ENCODE assay signal across 18 cellular contexts in the genomic region with DNA sequence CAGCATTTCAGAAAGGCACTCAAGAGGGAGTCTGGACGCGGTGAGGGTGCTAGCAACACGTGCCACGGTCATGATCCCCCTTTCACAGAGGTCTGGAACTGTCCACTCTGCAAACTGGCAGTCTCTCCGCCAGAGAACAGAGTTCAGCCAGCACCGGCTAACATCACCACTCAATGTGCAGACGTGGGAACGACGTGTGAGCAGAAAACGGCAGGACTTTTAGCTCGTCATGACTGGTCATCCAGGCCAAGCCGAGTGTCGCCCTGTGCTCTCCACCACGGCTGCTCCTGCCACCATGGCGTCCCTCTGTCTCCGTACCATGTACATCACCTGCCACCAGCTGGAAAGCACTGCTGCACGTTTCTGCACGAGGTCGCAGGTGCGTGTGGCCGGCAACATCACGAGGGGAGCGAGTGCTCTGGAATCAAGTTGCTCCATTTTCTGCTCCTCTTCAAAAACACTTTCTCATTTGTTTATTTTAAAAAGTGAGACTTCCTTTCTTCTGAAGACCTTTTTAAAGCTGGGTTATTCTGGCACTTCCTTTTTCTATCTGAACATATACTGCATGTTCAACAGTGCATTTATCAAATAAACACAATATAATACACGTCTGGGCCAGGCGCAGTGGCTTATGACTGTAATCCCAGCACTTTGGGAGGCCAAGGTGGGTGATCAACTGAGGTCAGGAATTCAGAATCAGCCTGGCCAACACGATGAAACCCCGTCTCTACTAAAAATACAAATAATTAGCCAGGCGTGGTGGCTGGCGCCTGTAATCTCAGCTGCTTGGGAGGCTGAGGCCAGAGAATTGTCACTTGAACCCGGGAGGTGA. TPM values are rescaled to one million over a fixed set of nuclear protein-coding genes. Genes with fewer than 3 reads are reported as not detected.
DNase-seq lines count a peak whose midpoint lies in the region; ATAC-seq and TF ChIP-seq lines count a peak whose summit lies in the region.
"Had no signal": no experiment of that assay in that cellular context is flagged by ENCODE, and none has a peak within 500 bp of the region (broad histone marks: within the 10 kb centered on the region; RNA-seq: fewer than 3 reads in every experiment).

No MANE protein-coding gene starts in this region.

- no peak overlapping the region for H3K4me3 ChIP-seq in CD8-positive, alpha-beta T cell (ENCODE audit: low read depth, low read length)
- H3K4me3 ChIP-seq in tibial nerve: no peak overlapping the region
- H3K4me3 ChIP-seq: PC-9, suprapubic skin had no signal

- no peak overlapping the region for H3K4me3 Mint-ChIP-seq in CD8-positive, alpha-beta T cell
- no peak overlapping the region for H3K4me3 Mint-ChIP-seq in activated CD8-positive, alpha-beta T cell treated with anti-CD3 and anti-CD28 coated beads for 36 hours
- peak overlapping the region; percentile 91 for H3K4me3 Mint-ChIP-seq in natural killer cell treated with Interleukin-12 subunit alpha and Interleukin-12 subunit beta and Interleukin-15 and Interleukin-18, amount 100 ng/mL, for 72 hours

- TF ChIP-seq CTCF in CD8-positive, alpha-beta T cell (IDR thresholded peaks at IDR 0.05): no peak
- no peak for TF ChIP-seq CTCF in GM20000 (IDR thresholded peaks at IDR 0.05; ENCODE audit: extremely low read depth, missing control alignments)
- no peak for TF ChIP-seq CTCF in activated CD8-positive, alpha-beta T cell treated with anti-CD3 and anti-CD28 coated beads for 36 hours (IDR thresholded peaks at IDR 0.05)
- no peak for TF ChIP-seq CTCF in tibial nerve (IDR thresholded peaks at IDR 0.05)

- no peaks in the 10 kb centered on the region for H3K27me3 Mint-ChIP-seq in CD8-positive, alpha-beta T cell (ENCODE audit: low read depth)
- no peaks in the 10 kb centered on the region for H3K27me3 Mint-ChIP-seq in activated CD8-positive, alpha-beta T cell treated with anti-CD3 and anti-CD28 coated beads for 36 hours
- no peaks in the 10 kb centered on the region for H3K27me3 Mint-ChIP-seq in natural killer cell treated with Interleukin-12 subunit alpha and Interleukin-12 subunit beta and Interleukin-15 and Interleukin-18, amount 100 ng/mL, for 72 hours

- H3K4me1 Mint-ChIP-seq in CD8-positive, alpha-beta T cell (ENCODE audit: low read depth): peaks cover 50% of the 10 kb centered on the region
- peaks cover 41% of the 10 kb centered on the region for H3K4me1 Mint-ChIP-seq in activated CD8-positive, alpha-beta T cell treated with anti-CD3 and anti-CD28 coated beads for 36 hours (ENCODE audit: low read depth)
- H3K4me1 Mint-ChIP-seq in natural killer cell treated with Interleukin-12 subunit alpha and Interleukin-12 subunit beta and Interleukin-15 and Interleukin-18, amount 100 ng/mL, for 72 hours (ENCODE audit: low read depth in 2 of 2): peaks cover 83 to 85% of the 10 kb centered on the region in 2 donors

- H3K9me3 Mint-ChIP-seq in CD8-positive, alpha-beta T cell: no peaks in the 10 kb centered on the region
- H3K9me3 Mint-ChIP-seq in activated CD8-positive, alpha-beta T cell treated with anti-CD3 and anti-CD28 coated beads for 36 hours: no peaks in the 10 kb centered on the region
- no peaks in the 10 kb centered on the region for H3K9me3 Mint-ChIP-seq in natural killer cell treated with Interleukin-12 subunit alpha and Interleukin-12 subunit beta and Interleukin-15 and Interleukin-18, amount 100 ng/mL, for 72 hours

- no peaks in the 10 kb centered on the region for H3K9me3 ChIP-seq in CD8-positive, alpha-beta T cell (ENCODE audit: low read length)
- no peaks in the 10 kb centered on the region for H3K9me3 ChIP-seq in tibial nerve
- H3K9me3 ChIP-seq: suprapubic skin had no signal

- POLR2A ChIA-PET in CD8-positive, alpha-beta T cell (lab: Charles Lee): interaction anchor here (1.2 kb wide), 1 partner anchor 23 kb away, joined by 5 read pairs; no protein-coding TSS in a partner anchor
- POLR2A ChIA-PET in activated CD8-positive, alpha-beta T cell treated with anti-CD3 and anti-CD28 coated beads for 36 hours (lab: Charles Lee): interaction anchor here (1.1 to 2.0 kb wide), 2 partner anchors 9 to 25 kb away, joined by 3 to 4 read pairs; no protein-coding TSS in a partner anchor

- peaks cover 31% of the 10 kb centered on the region for H3K36me3 ChIP-seq in CD8-positive, alpha-beta T cell (ENCODE audit: insufficient read depth, low read length)
- H3K36me3 ChIP-seq in tibial nerve: peaks cover 0 to 98% (median 6%) of the 10 kb centered on the region in 3 donors

- peak overlapping the region; percentile 46 for H3K27ac ChIP-seq in CD8-positive, alpha-beta T cell (ENCODE audit: low read depth, low read length)
- H3K27ac ChIP-seq in tibial nerve: no peak overlapping the region
- H3K27ac ChIP-seq: KMS-11, PC-9, suprapubic skin had no signal

- intact Hi-C loops in CD8-positive, alpha-beta T cell (cut with DNase I, micrococcal nuclease): no loop called here
- intact Hi-C loops in activated CD8-positive, alpha-beta T cell treated with anti-CD3 and anti-CD28 coated beads for 36 hours (cut with micrococcal nuclease): no loop called here

- ATAC-seq in CD8-positive, alpha-beta T cell: no peak
- no peak for ATAC-seq in activated CD8-positive, alpha-beta T cell treated with anti-CD3 and anti-CD28 coated beads for 36 hours
- ATAC-seq in natural killer cell treated with Interleukin-12 subunit alpha and Interleukin-12 subunit beta and Interleukin-15 and Interleukin-18, amount 100 ng/mL, for 72 hours: no peak
- ATAC-seq: activated CD4-positive, CD25-positive, alpha-beta regulatory T cell treated with anti-CD3 and anti-CD28 coated beads, Interleukin-2, amount 50 U/mL, for 24 hours; left lobe of liver had no signal

- H3K27ac Mint-ChIP-seq in CD8-positive, alpha-beta T cell: peak overlapping the region; percentile 88
- peak overlapping the region; percentile 62 for H3K27ac Mint-ChIP-seq in activated CD8-positive, alpha-beta T cell treated with anti-CD3 and anti-CD28 coated beads for 36 hours
- peak overlapping the region; percentile 96 to 97 for H3K27ac Mint-ChIP-seq in natural killer cell treated with Interleukin-12 subunit alpha and Interleukin-12 subunit beta and Interleukin-15 and Interleukin-18, amount 100 ng/mL, for 72 hours

- H3K4me1 ChIP-seq in CD8-positive, alpha-beta T cell (ENCODE audit: insufficient read depth, low read length): peaks cover 43% of the 10 kb centered on the region
- H3K4me1 ChIP-seq in tibial nerve: peaks cover 0 to 7% (median 0%) of the 10 kb centered on the region in 4 donors
- H3K4me1 ChIP-seq: suprapubic skin had no signal

- no peaks in the 10 kb centered on the region for H3K27me3 ChIP-seq in CD8-positive, alpha-beta T cell (ENCODE audit: insufficient read depth, low read length)
- H3K27me3 ChIP-seq in tibial nerve: no peaks in the 10 kb centered on the region
- H3K27me3 ChIP-seq: suprapubic skin had no signal

- WGBS in tibial nerve, 2 donors: 84 to 85% methylated on average over 30 of the region's 30 CpGs

- CTCF ChIA-PET in CD8-positive, alpha-beta T cell (lab: Charles Lee): interaction anchor here (0.9 kb wide), 1 partner anchor 14 kb away, joined by 3 read pairs; no protein-coding TSS in a partner anchor
- CTCF ChIA-PET in activated CD8-positive, alpha-beta T cell treated with anti-CD3 and anti-CD28 coated beads for 36 hours (lab: Charles Lee): interaction anchor here (0.7 kb wide), 1 partner anchor 13 kb away, joined by 3 read pairs; no protein-coding TSS in a partner anchor

- no peak for TF ChIP-seq POLR2A in tibial nerve (IDR thresholded peaks at IDR 0.05)

- H3K36me3 Mint-ChIP-seq in CD8-positive, alpha-beta T cell: peaks cover 91% of the 10 kb centered on the region
- peaks cover 69% of the 10 kb centered on the region for H3K36me3 Mint-ChIP-seq in activated CD8-positive, alpha-beta T cell treated with anti-CD3 and anti-CD28 coated beads for 36 hours (ENCODE audit: low read depth)
- H3K36me3 Mint-ChIP-seq in natural killer cell treated with Interleukin-12 subunit alpha and Interleukin-12 subunit beta and Interleukin-15 and Interleukin-18, amount 100 ng/mL, for 72 hours: peaks cover 33% of the 10 kb centered on the region

- no peak for DNase-seq in CD8-positive, alpha-beta T cell
- peak; percentile 15 for DNase-seq in GM20000 (ENCODE audit: low spot score)
- no peak for DNase-seq in activated CD8-positive, alpha-beta T cell treated with anti-CD3 and anti-CD28 coated beads for 36 hours
- no peak for DNase-seq in natural killer cell treated with Interleukin-12 subunit alpha and Interleukin-12 subunit beta and Interleukin-15 and Interleukin-18, amount 100 ng/mL, for 72 hours (ENCODE audit: low spot score)
- no peak for DNase-seq in SK-N-DZ (ENCODE audit: low spot score)
- DNase-seq in tibial nerve (ENCODE audit: low spot score in 2 of 2): no peak
- no peak for DNase-seq in OCI-M2 (lab: John Stamatoyannopoulos, UW; ENCODE audit: unreplicated experiment)
- no peak for DNase-seq in stimulated activated CD8-positive, alpha-beta memory T cell treated with anti-CD3 and anti-CD28 coated beads, Interleukin-4, amount 100 ng/mL, for 48 hours
- DNase-seq: activated T-cell treated with anti-CD3 and anti-CD28 coated beads for 4 hours; DMS 273 treated with DMSO at 0.1 percent for 48 hours; effector memory CD4-positive, alpha-beta T cell; hypothalamus; NCI-H1436 treated with DMSO at 0.1 percent for 48 hours; PC-9 had no signal

- TF ChIP-seq EP300 in tibial nerve (IDR thresholded peaks at IDR 0.05): no peak

RNA-seq across cellular contexts. Expression of gene SLC15A4, which starts 28.0 kb away (rescaled TPM):
- 10 to 100 TPM; 19.1 to 20.3 TPM for total RNA-seq in CD8-positive, alpha-beta T cell
- 10 to 100 TPM; 26.4 to 26.8 TPM for total RNA-seq in activated CD8-positive, alpha-beta T cell treated with anti-CD3 and anti-CD28 coated beads for 36 hours
- 10 to 100 TPM; 54.2 to 58.6 TPM for total RNA-seq in natural killer cell treated with Interleukin-12 subunit alpha and Interleukin-12 subunit beta and Interleukin-15 and Interleukin-18, amount 100 ng/mL, for 72 hours
- 16.6 and 32.9 TPM in 2 replicates for polyA plus RNA-seq in SK-N-DZ (2014; cell fraction: cytosol; rRNA removed)
- 47.1 and 51.4 TPM in 2 replicates for polyA plus RNA-seq in SK-N-DZ (2014; cell fraction: nucleus; rRNA removed)
- total RNA-seq in tibial nerve: 10 to 100 TPM; 39.3 to 74.3 (median 53.6) TPM

RNA-seq across cellular contexts. Expression of gene GLT1D1, which starts 57.5 kb away (rescaled TPM):
- not detected for total RNA-seq in CD8-positive, alpha-beta T cell
- under 1 TPM; 0.32 to 0.49 TPM for total RNA-seq in activated CD8-positive, alpha-beta T cell treated with anti-CD3 and anti-CD28 coated beads for 36 hours
- under 1 TPM; 0.14 to 0.21 TPM for total RNA-seq in natural killer cell treated with Interleukin-12 subunit alpha and Interleukin-12 subunit beta and Interleukin-15 and Interleukin-18, amount 100 ng/mL, for 72 hours
- 1.1 and 1.2 TPM in 2 replicates for polyA plus RNA-seq in SK-N-DZ (2014; cell fraction: cytosol; rRNA removed)
- 0.85 and 1.3 TPM in 2 replicates for polyA plus RNA-seq in SK-N-DZ (2014; cell fraction: nucleus; rRNA removed)
- under 1 TPM in 1 of 4 donors, not detected in 3; 0.60 TPM for total RNA-seq in tibial nerve
- total RNA-seq: PC-9 had no signal
